ENCODE assay signal across 8 cellular contexts in the genomic region with DNA sequence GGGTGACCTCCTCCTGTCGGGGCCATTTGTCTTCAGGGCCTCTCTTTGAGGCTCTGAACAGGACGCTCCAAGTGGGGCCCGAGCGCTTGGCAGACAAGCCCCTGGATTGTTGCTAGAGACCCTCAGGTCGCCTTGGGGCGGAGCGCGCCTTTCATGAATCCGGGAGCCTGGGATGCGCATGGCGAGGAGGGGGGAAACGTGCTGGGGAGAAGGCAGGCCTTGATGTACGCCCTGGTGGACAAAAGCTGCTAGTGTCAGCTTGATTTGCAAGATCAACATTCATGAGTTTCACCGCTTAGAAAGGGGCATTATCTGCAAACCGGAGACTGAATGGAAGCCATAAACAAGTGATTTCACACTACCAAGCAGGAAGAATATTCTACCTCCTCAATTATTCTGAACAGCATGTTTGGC.
DNase-seq lines count a peak whose midpoint lies in the region; ATAC-seq and TF ChIP-seq lines count a peak whose summit lies in the region.

No MANE protein-coding gene starts in this region.

- H3K4me3 Mint-ChIP-seq in activated CD8-positive, alpha-beta T cell treated with anti-CD3 and anti-CD28 coated beads for 36 hours, result peak overlapping the region; percentile 76
- H3K4me3 Mint-ChIP-seq in glutamatergic neuron (ENCODE audit: unreplicated experiment), result peak overlapping the region; percentile 96

- TF ChIP-seq EP300 in ovary (IDR thresholded peaks at IDR 0.05), result no peak

- H3K4me3 ChIP-seq in GM12865 (ENCODE audit: low read depth, low read length) (peak overlapping the region; percentile 66; the same call in 1 of the 2 replicates), ovary (peak overlapping the region; percentile 47)

- H3K9me3 Mint-ChIP-seq in activated CD8-positive, alpha-beta T cell treated with anti-CD3 and anti-CD28 coated beads for 36 hours, result peaks cover 4% of the 10 kb centered on the region
- H3K9me3 Mint-ChIP-seq in glutamatergic neuron (ENCODE audit: unreplicated experiment), result peaks cover 1% of the 10 kb centered on the region

- H3K27me3 ChIP-seq in ovary, result no peaks in the 10 kb centered on the region

- no peaks in the 10 kb centered on the region for H3K36me3 ChIP-seq in ovary

- CTCF ChIA-PET in activated CD8-positive, alpha-beta T cell treated with anti-CD3 and anti-CD28 coated beads for 36 hours (lab: Charles Lee), result no interaction called here

- peaks cover 14% of the 10 kb centered on the region for H3K27me3 Mint-ChIP-seq in activated CD8-positive, alpha-beta T cell treated with anti-CD3 and anti-CD28 coated beads for 36 hours
- H3K27me3 Mint-ChIP-seq in glutamatergic neuron (ENCODE audit: unreplicated experiment), result no peaks in the 10 kb centered on the region

- no peak overlapping the region for H3K27ac Mint-ChIP-seq in activated CD8-positive, alpha-beta T cell treated with anti-CD3 and anti-CD28 coated beads for 36 hours
- peak overlapping the region; percentile 99 for H3K27ac Mint-ChIP-seq in glutamatergic neuron (ENCODE audit: unreplicated experiment)

- no peak for TF ChIP-seq CTCF in GM12865 (IDR thresholded peaks at IDR 0.05; ENCODE audit: insufficient read depth, low read depth, low read length, missing control alignments)
- TF ChIP-seq CTCF in activated CD8-positive, alpha-beta T cell treated with anti-CD3 and anti-CD28 coated beads for 36 hours (IDR thresholded peaks at IDR 0.05), result no peak
- TF ChIP-seq CTCF in glutamatergic neuron (IDR thresholded peaks at IDR 0.05; ENCODE audit: partially characterized antibody, unreplicated experiment), result peak; percentile 70
- peak in 2 of 3 donors; percentile 6 to 17 for TF ChIP-seq CTCF in ovary (IDR thresholded peaks at IDR 0.05)
- TF ChIP-seq CTCF in omental fat pad (IDR thresholded peaks at IDR 0.05), result no peak

- DNase-seq in GM12865 (ENCODE audit: low read depth), result peak; percentile 53
- peak; percentile 5 for DNase-seq in activated CD8-positive, alpha-beta T cell treated with anti-CD3 and anti-CD28 coated beads for 36 hours
- peak; percentile 78 for DNase-seq in glutamatergic neuron
- peak; percentile 50 to 63 (median 58) for DNase-seq in ovary
- DNase-seq in omental fat pad (ENCODE audit: low spot score), result no peak
- DNase-seq in RKO (ENCODE audit: low spot score), result no peak
- DNase-seq in dedifferentiated amniotic fluid mesenchymal stem cell (ENCODE audit: extremely low spot score), result no peak

- H3K36me3 Mint-ChIP-seq in activated CD8-positive, alpha-beta T cell treated with anti-CD3 and anti-CD28 coated beads for 36 hours (ENCODE audit: low read depth), result no peaks in the 10 kb centered on the region
- H3K36me3 Mint-ChIP-seq in glutamatergic neuron (ENCODE audit: unreplicated experiment), result no peaks in the 10 kb centered on the region

- no peak for TF ChIP-seq POLR2A in ovary (IDR thresholded peaks at IDR 0.05)

- peak overlapping the region in 1 of 2 donors; percentile 78 for H3K27ac ChIP-seq in ovary

- 14 to 23% (median 23%) methylated on average over 15 of the region's 15 CpGs for WGBS in ovary, 3 donors

- POLR2A ChIA-PET in activated CD8-positive, alpha-beta T cell treated with anti-CD3 and anti-CD28 coated beads for 36 hours (lab: Charles Lee), result interaction anchor here (0.7 kb wide), 1 partner anchor 9 kb away, joined by 3 read pairs; no protein-coding TSS in a partner anchor

- ATAC-seq in HG02571 (IDR thresholded peaks at IDR 0.05; ENCODE audit: unreplicated experiment) (peak; percentile 19), omental fat pad (ENCODE audit: low FRiP score) (no peak)
- ATAC-seq in activated CD8-positive, alpha-beta T cell treated with anti-CD3 and anti-CD28 coated beads for 36 hours, result no peak

- peaks cover 6% of the 10 kb centered on the region for H3K4me1 ChIP-seq in ovary (ENCODE audit: insufficient read depth)

- intact Hi-C loops in activated CD8-positive, alpha-beta T cell treated with anti-CD3 and anti-CD28 coated beads for 36 hours (cut with micrococcal nuclease), result no loop called here
- intact Hi-C loops in ovary (cut with DNase I), result loop anchor here in 1 of 4 donors (10.0 kb wide), 1 partner anchor 383 kb away; the partner anchor contains the start of gene VLDLR

- H3K9me3 ChIP-seq in ovary, result no peaks in the 10 kb centered on the region

- peaks cover 15% of the 10 kb centered on the region for H3K4me1 Mint-ChIP-seq in activated CD8-positive, alpha-beta T cell treated with anti-CD3 and anti-CD28 coated beads for 36 hours (ENCODE audit: low read depth)
- peaks cover 14% of the 10 kb centered on the region for H3K4me1 Mint-ChIP-seq in glutamatergic neuron (ENCODE audit: low read depth, unreplicated experiment)

Comparison
In these comparisons a context has a peak if more than half of its experiments do, and no peak if none do; other contexts are left out.
1. DNase-seq: peak in GM12865 (single experiment), activated CD8-positive, alpha-beta T cell treated with anti-CD3 and anti-CD28 coated beads for 36 hours (single experiment), glutamatergic neuron (single experiment) and ovary (5 of 5); none in omental fat pad (single experiment), RKO (single experiment) and dedifferentiated amniotic fluid mesenchymal stem cell (single experiment).
2. CTCF ChIP-seq: peak in glutamatergic neuron (single experiment) and ovary (2 of 3); none in GM12865 (single experiment), activated CD8-positive, alpha-beta T cell treated with anti-CD3 and anti-CD28 coated beads for 36 hours (single experiment) and omental fat pad (0 of 3).